ENCODE assay signal across 8 cellular contexts in the genomic region with DNA sequence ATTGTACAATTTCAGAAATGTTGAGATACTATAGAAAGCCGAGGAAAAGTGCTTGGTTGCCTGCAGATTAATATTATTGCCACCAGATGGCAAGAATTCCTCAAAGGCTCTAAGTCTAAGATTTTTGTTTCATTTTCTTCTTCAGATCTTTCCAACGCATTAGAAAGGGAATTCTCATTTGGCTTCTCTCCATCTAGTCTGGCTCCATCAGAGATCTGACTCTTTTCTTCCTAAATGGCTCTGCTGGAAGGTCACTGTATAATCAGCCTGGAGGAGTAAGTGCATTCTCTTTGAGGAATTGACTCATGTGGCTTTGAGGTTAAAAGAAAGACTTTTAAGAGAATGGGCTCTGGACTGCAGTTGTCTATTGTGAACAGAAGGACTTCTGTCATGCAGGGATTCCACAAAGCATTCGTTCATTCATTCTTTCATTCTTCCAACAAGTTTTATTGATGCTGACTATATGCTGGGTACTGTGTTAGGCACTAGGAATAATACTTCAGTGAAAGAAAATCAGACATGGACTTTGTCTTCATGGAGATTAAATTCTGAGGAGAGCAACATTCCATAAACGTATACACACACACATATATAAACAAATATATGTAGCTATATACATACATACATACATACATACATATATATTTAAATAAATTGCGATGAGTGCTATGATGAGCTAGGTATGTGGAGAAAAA. TPM values are rescaled to one million over a fixed set of nuclear protein-coding genes. Genes with fewer than 3 reads are reported as not detected.
A peak's percentile ranks its signal among the peaks of the same experiment; 100 is the strongest.
DNase-seq lines count a peak whose midpoint lies in the region; ATAC-seq and TF ChIP-seq lines count a peak whose summit lies in the region.

No MANE protein-coding gene starts in this region.

- no peaks in the 10 kb centered on the region for H3K9me2 ChIP-seq in OCI-LY1 (ENCODE audit: low read depth, low read length)

- no peak overlapping the region for H2AFZ ChIP-seq in OCI-LY1 (ENCODE audit: low read length)

- H3K27me3 ChIP-seq in OCI-LY1 (ENCODE audit: insufficient read depth, low read length): no peaks in the 10 kb centered on the region

- no peak overlapping the region for H3K4me3 ChIP-seq in OCI-LY1 (ENCODE audit: low read depth, low read length, poor library complexity, severe bottlenecking)

- no peaks in the 10 kb centered on the region for H3F3A ChIP-seq in OCI-LY1 (ENCODE audit: insufficient read depth, low read length)

- in situ Hi-C loops in GM13976 (cut with MboI; ENCODE audit: low sequenced_read_pairs, unreplicated experiment): loop anchor here (10.0 kb wide), 1 partner anchor 87 kb away; no protein-coding TSS in a partner anchor

- no peak overlapping the region for H3K27ac ChIP-seq in OCI-LY1 (ENCODE audit: low read depth, low read length, poor library complexity, severe bottlenecking)

- H3K9ac ChIP-seq in OCI-LY1 (ENCODE audit: low read length): no peak overlapping the region

- no peak overlapping the region for H3K4me2 ChIP-seq in OCI-LY1 (ENCODE audit: low read length)

- no peaks in the 10 kb centered on the region for H3K9me3 ChIP-seq in OCI-LY1 (ENCODE audit: low read length)

- H3K36me3 ChIP-seq in OCI-LY1 (ENCODE audit: insufficient read depth, low read length): no peaks in the 10 kb centered on the region

- H4K20me1 ChIP-seq in OCI-LY1 (ENCODE audit: insufficient read depth, low read length): no peaks in the 10 kb centered on the region

- DNase-seq in AG20443 (ENCODE audit: low spot score): peak; percentile 58
- DNase-seq in GM13976 (ENCODE audit: low spot score): peak; percentile 45
- DNase-seq in dermis blood vessel endothelial cell: peak; percentile 41
- peak; percentile 65 for DNase-seq in midbrain (lab: John Stamatoyannopoulos, UW)

- ATAC-seq in HG03520 (IDR thresholded peaks at IDR 0.05; ENCODE audit: unreplicated experiment) (no peak), GM21529 (IDR thresholded peaks at IDR 0.05; ENCODE audit: unreplicated experiment) (no peak), GM18867 (IDR thresholded peaks at IDR 0.05; ENCODE audit: unreplicated experiment) (no peak)

- no peaks in the 10 kb centered on the region for H3K79me2 ChIP-seq in OCI-LY1 (ENCODE audit: insufficient read depth, low read length)

- TF ChIP-seq CTCF in GM13976 (IDR thresholded peaks at IDR 0.05; ENCODE audit: borderline replicate concordance, control extremely low read depth, extremely low read depth, insufficient read depth, missing control alignments) (peak; percentile 34), OCI-LY1 (IDR thresholded peaks at IDR 0.05; ENCODE audit: low read length) (peak; percentile 46)

- no peaks in the 10 kb centered on the region for H3K4me1 ChIP-seq in OCI-LY1 (ENCODE audit: insufficient read depth, low read length, severe bottlenecking)

RNA-seq across cellular contexts. Expression of a gene that starts 55.3 kb away (rescaled TPM):
- total RNA-seq in dermis blood vessel endothelial cell: not detected in 2 replicates
